ENCODE assay signal across 23 cellular contexts in the genomic region with DNA sequence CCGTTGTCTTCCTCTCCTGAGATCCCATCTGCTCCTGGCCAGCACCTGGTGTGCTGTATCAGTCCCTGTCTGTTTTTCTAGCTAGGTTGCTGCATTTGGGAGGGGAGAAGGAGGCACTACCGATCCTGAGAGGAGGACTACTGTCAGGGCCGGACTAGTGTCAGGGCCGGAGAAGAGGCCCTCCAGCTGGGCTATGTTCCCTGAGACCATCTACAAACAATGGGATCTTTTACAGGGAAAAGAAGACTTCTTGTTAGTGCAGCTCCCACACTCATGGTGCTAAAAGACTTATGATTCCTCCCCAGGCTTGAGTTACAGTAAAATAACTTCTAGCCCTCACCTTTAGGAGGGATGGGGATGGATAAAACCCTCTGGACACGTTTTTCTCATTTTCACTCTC.
DNase-seq lines count a peak whose midpoint lies in the region; ATAC-seq and TF ChIP-seq lines count a peak whose summit lies in the region.
"Had no signal": no experiment of that assay in that cellular context is flagged by ENCODE, and none has a peak within 500 bp of the region (broad histone marks: within the 10 kb centered on the region; RNA-seq: fewer than 3 reads in every experiment).

No MANE protein-coding gene starts in this region.

- H3K27ac ChIP-seq in angular gyrus (ENCODE audit: low read depth, low read length) (peak overlapping the region; percentile 50), temporal lobe (ENCODE audit: low read depth, low read length) (peak overlapping the region; percentile 77)
- H3K27ac ChIP-seq: C4-2B, KMS-11 had no signal

- no peak for TF ChIP-seq CTCF in osteocyte (IDR thresholded peaks at IDR 0.05)

- DNase-seq in globus pallidus (ENCODE audit: low spot score), result peak; percentile 68
- DNase-seq in midbrain (lab: John Stamatoyannopoulos, UW), result peak; percentile 5
- DNase-seq in osteocyte (ENCODE audit: extremely low spot score, unreplicated experiment), result no peak
- DNase-seq in T-helper 2 cell, result no peak
- DNase-seq: AML-193; Calu3; CD8-positive, alpha-beta memory T cell; HCEC 1CT; MV-4-11; NCI-H1417; NCI-H1694 treated with DMSO at 0.1 percent for 48 hours; NCI-H2081 treated with DMSO at 0.1 percent for 48 hours; NCI-H446 treated with DMSO at 0.1 percent for 48 hours; NCI-H526 treated with DMSO at 0.1 percent for 48 hours; PC-3; Right ventricle myocardium superior had no signal

- H3K4me3 Mint-ChIP-seq in osteocyte (ENCODE audit: unreplicated experiment), result no peak overlapping the region
- H3K4me3 Mint-ChIP-seq: CD8-positive, alpha-beta memory T cell; GM23338 had no signal

- H3K9me3 Mint-ChIP-seq in osteocyte (ENCODE audit: unreplicated experiment), result no peaks in the 10 kb centered on the region
- H3K9me3 Mint-ChIP-seq: CD8-positive, alpha-beta memory T cell; GM23338 had no signal

- no peak overlapping the region for H3K27ac Mint-ChIP-seq in osteocyte (ENCODE audit: unreplicated experiment)
- H3K27ac Mint-ChIP-seq: CD8-positive, alpha-beta memory T cell; GM23338 had no signal

- no peaks in the 10 kb centered on the region for H3K27me3 Mint-ChIP-seq in osteocyte (ENCODE audit: unreplicated experiment)

- peaks cover 9% of the 10 kb centered on the region for H3K4me1 Mint-ChIP-seq in osteocyte (ENCODE audit: unreplicated experiment)
- H3K4me1 Mint-ChIP-seq: CD8-positive, alpha-beta memory T cell had no signal

- H3K36me3 Mint-ChIP-seq in osteocyte (ENCODE audit: unreplicated experiment), result no peaks in the 10 kb centered on the region
- H3K36me3 Mint-ChIP-seq: CD8-positive, alpha-beta memory T cell had no signal

- ATAC-seq in GM18873 (IDR thresholded peaks at IDR 0.05; ENCODE audit: low FRiP score, unreplicated experiment) (no peak), HG03025 (IDR thresholded peaks at IDR 0.05; ENCODE audit: low FRiP score, unreplicated experiment) (no peak)
- ATAC-seq: GM23338, PC-3 had no signal

Comparison
In these comparisons a context has a peak if more than half of its experiments do, and no peak if none do; other contexts are left out.
1. DNase-seq: peak in globus pallidus (single experiment) and midbrain (single experiment); none in osteocyte (single experiment) and T-helper 2 cell (0 of 5).